13 cellular contexts compared by ENCODE assay signal in genomic region chr5:759781-760362, GRCh38. TPM values are rescaled to one million over a fixed set of nuclear protein-coding genes. Genes with fewer than 3 reads are reported as not detected.
DNase-seq lines count a peak whose midpoint lies in the region; ATAC-seq, FAIRE-seq and TF ChIP-seq lines count a peak whose summit lies in the region.
"Had no signal": no experiment of that assay in that cellular context is flagged by ENCODE, and none has a peak within 500 bp of the region (broad histone marks: within the 10 kb centered on the region; RNA-seq: fewer than 3 reads in every experiment).

No MANE protein-coding gene starts in this region.

- H2AK5ac ChIP-seq in neuronal stem cell (ENCODE audit: low read depth, low read length) = peak overlapping the region; percentile 94

- in situ Hi-C loops in ACHN (cut with HindIII; ENCODE audit: low pct_ligation_motif_present, low pct_unique_long_range_greater_than_20kb, low sequenced_read_pairs) = no loop called here

- H2BK5ac ChIP-seq in neuronal stem cell (ENCODE audit: low read length) = peak overlapping the region; percentile 41

- H2BK12ac ChIP-seq in neuronal stem cell (ENCODE audit: low read length) = peak overlapping the region; percentile 30

- FAIRE-seq in D721Med (lab: Jason Lieb, UNC) = no peak

- H3K4me1 ChIP-seq in endodermal cell (ENCODE audit: control insufficient read depth, insufficient read depth, low read length) = peaks cover 4% of the 10 kb centered on the region
- H3K4me1 ChIP-seq in neuronal stem cell (ENCODE audit: control insufficient read depth in 2 of 2, insufficient read depth in 1 of 2, low read depth in 1 of 2, low read length in 2 of 2) = peaks cover 27 to 32% of the 10 kb centered on the region in 2 donors

- no peak for ATAC-seq in HG03460 (IDR thresholded peaks at IDR 0.05; ENCODE audit: unreplicated experiment)

- peak overlapping the region; percentile 2 for H3K4ac ChIP-seq in neuronal stem cell (ENCODE audit: low read length)

- DNase-seq in Ammon's horn (ENCODE audit: low spot score) = peak; percentile 2
- peak; percentile 19 for DNase-seq in D721Med (ENCODE audit: insufficient read length, low spot score)
- peak; percentile 39 for DNase-seq in endodermal cell
- no peak for DNase-seq in neuronal stem cell (ENCODE audit: low spot score)
- no peak for DNase-seq in GM19240 (ENCODE audit: insufficient read length, low spot score)
- DNase-seq in ACHN = no peak
- DNase-seq: activated naive CD8-positive, alpha-beta T cell treated with anti-CD3 and anti-CD28 coated beads, Interleukin-2, amount 10 ng/mL, durations not matched to agents 7 days and 5 days; NCI-H1092; NCI-H2227 treated with DMSO at 0.1 percent for 48 hours had no signal

- no peak overlapping the region for H3K4me3 Mint-ChIP-seq in endodermal cell
- H3K4me3 Mint-ChIP-seq: activated naive CD8-positive, alpha-beta T cell treated with anti-CD3 and anti-CD28 coated beads, Interleukin-2, amount 10 ng/mL, durations not matched to agents 7 days and 5 days had no signal

- H2AFZ ChIP-seq in neuronal stem cell (ENCODE audit: low read length) = no peak overlapping the region

- no peak overlapping the region for H3K4me2 ChIP-seq in neuronal stem cell (ENCODE audit: insufficient read depth, low read length, poor library complexity, severe bottlenecking)

- TF ChIP-seq CTCF in D721Med (IDR thresholded peaks at IDR 0.05; ENCODE audit: insufficient read depth, missing control alignments) = no peak
- TF ChIP-seq CTCF in endodermal cell (conservative IDR thresholded peaks at IDR 0.05) = no peak

- H3K27me3 ChIP-seq in endodermal cell (ENCODE audit: control insufficient read depth, insufficient read depth, low read length, poor library complexity, severe bottlenecking) (no peaks in the 10 kb centered on the region), neuronal stem cell (ENCODE audit: control insufficient read depth in 3 of 3, insufficient read depth in 3 of 3, low read depth in 1 of 3, low read length in 3 of 3) (no peaks in the 10 kb centered on the region)

- peak overlapping the region; percentile 50 for H3K23ac ChIP-seq in neuronal stem cell (ENCODE audit: low read depth, low read length, poor library complexity)

- H3K27ac Mint-ChIP-seq in endodermal cell = no peak overlapping the region
- H3K27ac Mint-ChIP-seq: activated naive CD8-positive, alpha-beta T cell treated with anti-CD3 and anti-CD28 coated beads, Interleukin-2, amount 10 ng/mL, durations not matched to agents 7 days and 5 days had no signal

- H4K8ac ChIP-seq in neuronal stem cell (ENCODE audit: low read depth, low read length) = no peak overlapping the region

- H3K18ac ChIP-seq in neuronal stem cell (ENCODE audit: low read length) = peak overlapping the region; percentile 89

- H3K36me3 Mint-ChIP-seq in endodermal cell (ENCODE audit: low read depth) = no peaks in the 10 kb centered on the region
- H3K36me3 Mint-ChIP-seq: activated naive CD8-positive, alpha-beta T cell treated with anti-CD3 and anti-CD28 coated beads, Interleukin-2, amount 10 ng/mL, durations not matched to agents 7 days and 5 days; CD8-positive, alpha-beta memory T cell; T-cell had no signal

- no peak overlapping the region for H3K27ac ChIP-seq in endodermal cell (ENCODE audit: low read depth, low read length)
- H3K27ac ChIP-seq in neuronal stem cell (replicated peaks; ENCODE audit: low read length) = no peak overlapping the region

- H4K91ac ChIP-seq in neuronal stem cell (ENCODE audit: low read depth, low read length, poor library complexity) = peak overlapping the region; percentile 49

- peaks cover 4% of the 10 kb centered on the region for H3K79me1 ChIP-seq in neuronal stem cell (ENCODE audit: low read depth, low read length)

- peaks cover 5% of the 10 kb centered on the region for H3K9me3 Mint-ChIP-seq in endodermal cell
- H3K9me3 Mint-ChIP-seq: activated naive CD8-positive, alpha-beta T cell treated with anti-CD3 and anti-CD28 coated beads, Interleukin-2, amount 10 ng/mL, durations not matched to agents 7 days and 5 days; CD8-positive, alpha-beta memory T cell; T-cell had no signal

- H3K9me3 ChIP-seq in endodermal cell (ENCODE audit: control insufficient read depth, low read length) = no peaks in the 10 kb centered on the region
- H3K9me3 ChIP-seq in neuronal stem cell (replicated peaks in 1 of 2; ENCODE audit: control insufficient read depth in 2 of 2, insufficient read depth in 1 of 2, low read depth in 1 of 2, low read length in 2 of 2) = peaks cover 0 to 6% of the 10 kb centered on the region in 2 donors

- no peaks in the 10 kb centered on the region for H3K4me1 Mint-ChIP-seq in endodermal cell
- H3K4me1 Mint-ChIP-seq: activated naive CD8-positive, alpha-beta T cell treated with anti-CD3 and anti-CD28 coated beads, Interleukin-2, amount 10 ng/mL, durations not matched to agents 7 days and 5 days had no signal

- H3K4me3 ChIP-seq in endodermal cell (ENCODE audit: low read length) = no peak overlapping the region
- no peak overlapping the region for H3K4me3 ChIP-seq in neuronal stem cell (ENCODE audit: low read length in 2 of 2)

- peaks cover 2% of the 10 kb centered on the region for H3K27me3 Mint-ChIP-seq in endodermal cell (ENCODE audit: insufficient read depth)

- 94 to 95% methylated on average over 11 to 22 of the region's 22 CpGs for WGBS in endodermal cell (ENCODE audit: insufficient coverage in 1 of 2, insufficient read length in 1 of 2), 2 experiments
- WGBS in neuronal stem cell (ENCODE audit: extremely low coverage in 2 of 2, insufficient read length in 2 of 2, insufficient replicate concordance in 1 of 2), 2 donors = no CpG with 5 or more reads among the region's 22 CpGs

- no peaks in the 10 kb centered on the region for H3K36me3 ChIP-seq in endodermal cell (ENCODE audit: control insufficient read depth, insufficient read depth, low read length)
- peaks cover 0 to 5% of the 10 kb centered on the region in 2 donors for H3K36me3 ChIP-seq in neuronal stem cell (replicated peaks in 1 of 2; ENCODE audit: control insufficient read depth in 2 of 2, insufficient read depth in 2 of 2, low read length in 2 of 2)

- H3K9ac ChIP-seq in endodermal cell (ENCODE audit: extremely low read depth, low read length, poor library complexity, severe bottlenecking) = no peak overlapping the region
- H3K9ac ChIP-seq in neuronal stem cell (ENCODE audit: low read depth, low read length, poor library complexity) = peak overlapping the region; percentile 80

- H3K14ac ChIP-seq in neuronal stem cell (ENCODE audit: low read length) = peak overlapping the region; percentile 98

- H2BK120ac ChIP-seq in neuronal stem cell (ENCODE audit: low read depth, low read length) = peak overlapping the region; percentile 98

- H2BK15ac ChIP-seq in neuronal stem cell (ENCODE audit: low read length) = peak overlapping the region; percentile 79

RNA-seq across cellular contexts. Expression of gene ZDHHC11B, which starts 24.7 kb away (rescaled TPM):
- 1 to 10 TPM in 1 of 2 donors, under 1 TPM in 1; 0.75 to 1.3 TPM for total RNA-seq in endodermal cell
- 2.3 TPM for polyA plus RNA-seq in endodermal cell (2013, experiment 1 of 2)
- polyA plus RNA-seq in endodermal cell (2013, experiment 2 of 2) = 1.9 TPM
- polyA plus RNA-seq in neuronal stem cell (2013, experiment 1 of 2) = 2.4 TPM
- polyA plus RNA-seq in neuronal stem cell (2013, experiment 2 of 2) = 2.2 TPM
- total RNA-seq: renal cortical epithelial cell had no signal
- polyA plus RNA-seq: CD8-positive, alpha-beta memory T cell had no signal

Comparison
In these comparisons a context has a peak if more than half of its experiments do, and no peak if none do; other contexts are left out.
1. DNase-seq: peak in Ammon's horn (single experiment), D721Med (single experiment) and endodermal cell (single experiment); none in neuronal stem cell (single experiment), GM19240 (single experiment) and ACHN (single experiment).